13 cellular contexts compared by ENCODE assay signal in the genomic region with DNA sequence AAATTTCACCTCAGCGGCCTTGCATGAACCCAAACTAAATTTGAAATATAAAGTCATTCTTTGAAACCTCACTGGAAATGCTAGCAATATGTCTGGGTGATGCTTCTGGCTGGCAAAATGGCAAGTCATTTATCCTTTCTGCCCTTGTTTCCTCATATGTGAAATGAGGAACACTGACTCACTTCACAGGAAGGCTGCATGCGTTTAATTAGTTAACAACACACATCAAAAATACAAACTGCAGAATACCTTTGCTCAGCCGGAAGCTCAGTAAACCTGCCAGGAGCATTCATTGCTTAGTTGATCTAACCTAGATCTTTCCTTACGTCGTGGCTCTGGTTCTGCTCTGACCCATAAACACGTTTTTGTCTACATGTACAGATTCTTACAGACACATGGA.
DNase-seq lines count a peak whose midpoint lies in the region; ATAC-seq and TF ChIP-seq lines count a peak whose summit lies in the region.
"Had no signal": no experiment of that assay in that cellular context is flagged by ENCODE, and none has a peak within 500 bp of the region (broad histone marks: within the 10 kb centered on the region; RNA-seq: fewer than 3 reads in every experiment).

No MANE protein-coding gene starts in this region.

- TF ChIP-seq CTCF in Peyer's patch (IDR thresholded peaks at IDR 0.05) (no peak), GM10248 (IDR thresholded peaks at IDR 0.05; ENCODE audit: control extremely low read depth, extremely low read depth, low read depth, missing control alignments) (no peak)

- intact Hi-C loops in posterior vena cava (cut with DNase I) = no loop called here

- ATAC-seq in HG02885 (IDR thresholded peaks at IDR 0.05; ENCODE audit: poor library complexity, unreplicated experiment) = no peak
- ATAC-seq: K562 had no signal

- H3K27me3 ChIP-seq in Peyer's patch = no peaks in the 10 kb centered on the region
- H3K27me3 ChIP-seq: breast epithelium, pancreas had no signal

- POLR2A ChIA-PET in GM10248 (lab: Yijun Ruan, JAX) = no interaction called here

- no peaks in the 10 kb centered on the region for H3K36me3 ChIP-seq in Peyer's patch
- H3K36me3 ChIP-seq: breast epithelium, pancreas had no signal

- H3K9me3 ChIP-seq in Peyer's patch = no peaks in the 10 kb centered on the region
- H3K9me3 ChIP-seq: breast epithelium, pancreas had no signal

- H3K27ac ChIP-seq in Peyer's patch = peak overlapping the region in 3 of 4 donors; percentile 14 to 29 (median 23)
- peak overlapping the region; percentile 10 for H3K27ac ChIP-seq in epithelial cell of prostate
- H3K27ac ChIP-seq: breast epithelium, pancreas had no signal

- DNase-seq in stimulated activated CD4-positive, alpha-beta T cell treated with anti-CD3 and anti-CD28 coated beads, Interleukin-2, amount 100 ng/mL, for 4 hours (ENCODE audit: low read depth) = peak; percentile 9
- no peak for DNase-seq in stimulated activated CD4-positive, alpha-beta T cell treated with anti-CD3 and anti-CD28 coated beads, Interleukin-2, amount 100 ng/mL, for 48 hours
- DNase-seq in Peyer's patch (peak in 1 of 3 donors; percentile 49), epithelial cell of prostate (ENCODE audit: low read depth, low spot score) (peak; percentile 6), posterior vena cava (ENCODE audit: low spot score) (no peak), NCI-H2081 treated with DMSO at 0.1 percent for 48 hours (lab: John Stamatoyannopoulos, UW) (no peak), GM10248 (ENCODE audit: extremely low spot score) (no peak)
- DNase-seq: NCI-H2107; pancreas; stimulated activated naive CD4-positive, alpha-beta T cell treated with Interleukin-2 at 50 U/mL for 16 hours had no signal

- H3K4me3 ChIP-seq in Peyer's patch = no peak overlapping the region
- H3K4me3 ChIP-seq: breast epithelium, K562, pancreas had no signal

- TF ChIP-seq POLR2A in Peyer's patch (IDR thresholded peaks at IDR 0.05) = no peak

- H3K4me1 ChIP-seq in Peyer's patch = no peaks in the 10 kb centered on the region
- H3K4me1 ChIP-seq: breast epithelium, pancreas had no signal

- CTCF ChIA-PET in GM10248 (lab: Yijun Ruan, JAX) = no interaction called here

Comparison
In these comparisons a context has a peak if more than half of its experiments do, and no peak if none do; other contexts are left out.
1. DNase-seq: peak in stimulated activated CD4-positive, alpha-beta T cell treated with anti-CD3 and anti-CD28 coated beads, Interleukin-2, amount 100 ng/mL, for 4 hours (single experiment) and epithelial cell of prostate (single experiment); none in stimulated activated CD4-positive, alpha-beta T cell treated with anti-CD3 and anti-CD28 coated beads, Interleukin-2, amount 100 ng/mL, for 48 hours (0 of 2), posterior vena cava (single experiment), NCI-H2081 treated with DMSO at 0.1 percent for 48 hours (single experiment) and GM10248 (single experiment).